Comparison of ENCODE assay signal across 1 cellular context in the genomic region with DNA sequence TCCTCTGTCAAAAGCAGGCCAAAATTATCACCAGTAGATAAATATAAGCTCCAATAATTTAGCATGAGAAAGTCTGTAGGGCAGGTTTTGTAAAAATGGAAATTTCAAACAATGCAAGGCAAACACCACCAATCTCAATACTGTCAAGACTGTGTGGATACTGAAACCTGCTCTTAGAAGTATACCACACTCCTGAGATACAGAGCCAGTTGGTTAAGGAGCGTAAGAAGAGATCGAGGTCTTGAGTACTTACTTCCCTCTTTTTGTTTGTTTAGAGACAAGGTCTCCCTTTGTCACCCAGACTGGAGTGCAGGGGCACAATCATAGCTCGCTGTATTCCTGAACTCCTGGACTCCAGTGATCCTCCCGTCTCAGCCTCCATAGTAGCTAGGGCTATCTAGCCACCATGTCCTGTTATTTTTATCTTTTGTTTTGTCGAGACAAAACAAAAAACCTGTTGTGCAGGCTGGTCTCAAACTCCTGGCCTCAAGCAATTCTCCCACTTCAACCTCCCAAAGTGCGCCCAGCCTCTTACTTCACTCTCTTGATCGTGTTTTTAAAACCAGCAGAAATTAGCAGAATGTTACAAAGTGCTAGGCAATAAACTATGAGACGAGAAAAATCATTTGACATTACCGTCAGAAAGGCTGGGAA.
TF ChIP-seq lines count a peak whose summit lies in the region.

No MANE protein-coding gene starts in this region.

TF ChIP-seq in WTC11, 78 proteins besides CTCF, POLR2A, EP300 and RAD21 (continued from another document):
- TF ChIP-seq, protein P1, sequence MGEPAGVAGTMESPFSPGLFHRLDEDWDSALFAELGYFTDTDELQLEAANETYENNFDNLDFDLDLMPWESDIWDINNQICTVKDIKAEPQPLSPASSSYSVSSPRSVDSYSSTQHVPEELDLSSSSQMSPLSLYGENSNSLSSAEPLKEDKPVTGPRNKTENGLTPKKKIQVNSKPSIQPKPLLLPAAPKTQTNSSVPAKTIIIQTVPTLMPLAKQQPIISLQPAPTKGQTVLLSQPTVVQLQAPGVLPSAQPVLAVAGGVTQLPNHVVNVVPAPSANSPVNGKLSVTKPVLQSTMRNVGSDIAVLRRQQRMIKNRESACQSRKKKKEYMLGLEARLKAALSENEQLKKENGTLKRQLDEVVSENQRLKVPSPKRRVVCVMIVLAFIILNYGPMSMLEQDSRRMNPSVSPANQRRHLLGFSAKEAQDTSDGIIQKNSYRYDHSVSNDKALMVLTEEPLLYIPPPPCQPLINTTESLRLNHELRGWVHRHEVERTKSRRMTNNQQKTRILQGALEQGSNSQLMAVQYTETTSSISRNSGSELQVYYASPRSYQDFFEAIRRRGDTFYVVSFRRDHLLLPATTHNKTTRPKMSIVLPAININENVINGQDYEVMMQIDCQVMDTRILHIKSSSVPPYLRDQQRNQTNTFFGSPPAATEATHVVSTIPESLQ (CRISPR knock-in tag; IDR thresholded peaks at IDR 0.05): no peak
- TF ChIP-seq KAT7 (CRISPR knock-in tag; IDR thresholded peaks at IDR 0.05; ENCODE audit: borderline replicate concordance) (no peak), CREM (CRISPR knock-in tag; IDR thresholded peaks at IDR 0.05) (no peak), NR1H2 (CRISPR knock-in tag; IDR thresholded peaks at IDR 0.05) (no peak), NR3C1 (CRISPR knock-in tag; conservative IDR thresholded peaks at IDR 0.05; ENCODE audit: low read depth) (no peak), ZNF671 (CRISPR knock-in tag; IDR thresholded peaks at IDR 0.05) (no peak), HMGA2 (CRISPR knock-in tag; IDR thresholded peaks at IDR 0.05) (no peak), SMAD4 (CRISPR knock-in tag; IDR thresholded peaks at IDR 0.05) (no peak), TEAD1 (CRISPR knock-in tag; IDR thresholded peaks at IDR 0.05) (no peak)
- TF ChIP-seq, protein P2, sequence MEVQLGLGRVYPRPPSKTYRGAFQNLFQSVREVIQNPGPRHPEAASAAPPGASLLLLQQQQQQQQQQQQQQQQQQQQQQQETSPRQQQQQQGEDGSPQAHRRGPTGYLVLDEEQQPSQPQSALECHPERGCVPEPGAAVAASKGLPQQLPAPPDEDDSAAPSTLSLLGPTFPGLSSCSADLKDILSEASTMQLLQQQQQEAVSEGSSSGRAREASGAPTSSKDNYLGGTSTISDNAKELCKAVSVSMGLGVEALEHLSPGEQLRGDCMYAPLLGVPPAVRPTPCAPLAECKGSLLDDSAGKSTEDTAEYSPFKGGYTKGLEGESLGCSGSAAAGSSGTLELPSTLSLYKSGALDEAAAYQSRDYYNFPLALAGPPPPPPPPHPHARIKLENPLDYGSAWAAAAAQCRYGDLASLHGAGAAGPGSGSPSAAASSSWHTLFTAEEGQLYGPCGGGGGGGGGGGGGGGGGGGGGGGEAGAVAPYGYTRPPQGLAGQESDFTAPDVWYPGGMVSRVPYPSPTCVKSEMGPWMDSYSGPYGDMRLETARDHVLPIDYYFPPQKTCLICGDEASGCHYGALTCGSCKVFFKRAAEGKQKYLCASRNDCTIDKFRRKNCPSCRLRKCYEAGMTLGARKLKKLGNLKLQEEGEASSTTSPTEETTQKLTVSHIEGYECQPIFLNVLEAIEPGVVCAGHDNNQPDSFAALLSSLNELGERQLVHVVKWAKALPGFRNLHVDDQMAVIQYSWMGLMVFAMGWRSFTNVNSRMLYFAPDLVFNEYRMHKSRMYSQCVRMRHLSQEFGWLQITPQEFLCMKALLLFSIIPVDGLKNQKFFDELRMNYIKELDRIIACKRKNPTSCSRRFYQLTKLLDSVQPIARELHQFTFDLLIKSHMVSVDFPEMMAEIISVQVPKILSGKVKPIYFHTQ (CRISPR knock-in tag; IDR thresholded peaks at IDR 0.05): no peak
- TF ChIP-seq, protein P3, sequence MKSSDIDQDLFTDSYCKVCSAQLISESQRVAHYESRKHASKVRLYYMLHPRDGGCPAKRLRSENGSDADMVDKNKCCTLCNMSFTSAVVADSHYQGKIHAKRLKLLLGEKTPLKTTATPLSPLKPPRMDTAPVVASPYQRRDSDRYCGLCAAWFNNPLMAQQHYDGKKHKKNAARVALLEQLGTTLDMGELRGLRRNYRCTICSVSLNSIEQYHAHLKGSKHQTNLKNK (CRISPR knock-in tag; IDR thresholded peaks at IDR 0.05): no peak
- TF ChIP-seq, protein P4, sequence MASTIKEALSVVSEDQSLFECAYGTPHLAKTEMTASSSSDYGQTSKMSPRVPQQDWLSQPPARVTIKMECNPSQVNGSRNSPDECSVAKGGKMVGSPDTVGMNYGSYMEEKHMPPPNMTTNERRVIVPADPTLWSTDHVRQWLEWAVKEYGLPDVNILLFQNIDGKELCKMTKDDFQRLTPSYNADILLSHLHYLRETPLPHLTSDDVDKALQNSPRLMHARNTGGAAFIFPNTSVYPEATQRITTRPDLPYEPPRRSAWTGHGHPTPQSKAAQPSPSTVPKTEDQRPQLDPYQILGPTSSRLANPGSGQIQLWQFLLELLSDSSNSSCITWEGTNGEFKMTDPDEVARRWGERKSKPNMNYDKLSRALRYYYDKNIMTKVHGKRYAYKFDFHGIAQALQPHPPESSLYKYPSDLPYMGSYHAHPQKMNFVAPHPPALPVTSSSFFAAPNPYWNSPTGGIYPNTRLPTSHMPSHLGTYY (CRISPR knock-in tag; IDR thresholded peaks at IDR 0.05): no peak
- TF ChIP-seq, protein P5, sequence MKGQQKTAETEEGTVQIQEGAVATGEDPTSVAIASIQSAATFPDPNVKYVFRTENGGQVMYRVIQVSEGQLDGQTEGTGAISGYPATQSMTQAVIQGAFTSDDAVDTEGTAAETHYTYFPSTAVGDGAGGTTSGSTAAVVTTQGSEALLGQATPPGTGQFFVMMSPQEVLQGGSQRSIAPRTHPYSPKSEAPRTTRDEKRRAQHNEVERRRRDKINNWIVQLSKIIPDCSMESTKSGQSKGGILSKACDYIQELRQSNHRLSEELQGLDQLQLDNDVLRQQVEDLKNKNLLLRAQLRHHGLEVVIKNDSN (CRISPR knock-in tag; IDR thresholded peaks at IDR 0.05): no peak
- TF ChIP-seq, protein P6, sequence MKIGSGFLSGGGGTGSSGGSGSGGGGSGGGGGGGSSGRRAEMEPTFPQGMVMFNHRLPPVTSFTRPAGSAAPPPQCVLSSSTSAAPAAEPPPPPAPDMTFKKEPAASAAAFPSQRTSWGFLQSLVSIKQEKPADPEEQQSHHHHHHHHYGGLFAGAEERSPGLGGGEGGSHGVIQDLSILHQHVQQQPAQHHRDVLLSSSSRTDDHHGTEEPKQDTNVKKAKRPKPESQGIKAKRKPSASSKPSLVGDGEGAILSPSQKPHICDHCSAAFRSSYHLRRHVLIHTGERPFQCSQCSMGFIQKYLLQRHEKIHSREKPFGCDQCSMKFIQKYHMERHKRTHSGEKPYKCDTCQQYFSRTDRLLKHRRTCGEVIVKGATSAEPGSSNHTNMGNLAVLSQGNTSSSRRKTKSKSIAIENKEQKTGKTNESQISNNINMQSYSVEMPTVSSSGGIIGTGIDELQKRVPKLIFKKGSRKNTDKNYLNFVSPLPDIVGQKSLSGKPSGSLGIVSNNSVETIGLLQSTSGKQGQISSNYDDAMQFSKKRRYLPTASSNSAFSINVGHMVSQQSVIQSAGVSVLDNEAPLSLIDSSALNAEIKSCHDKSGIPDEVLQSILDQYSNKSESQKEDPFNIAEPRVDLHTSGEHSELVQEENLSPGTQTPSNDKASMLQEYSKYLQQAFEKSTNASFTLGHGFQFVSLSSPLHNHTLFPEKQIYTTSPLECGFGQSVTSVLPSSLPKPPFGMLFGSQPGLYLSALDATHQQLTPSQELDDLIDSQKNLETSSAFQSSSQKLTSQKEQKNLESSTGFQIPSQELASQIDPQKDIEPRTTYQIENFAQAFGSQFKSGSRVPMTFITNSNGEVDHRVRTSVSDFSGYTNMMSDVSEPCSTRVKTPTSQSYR (CRISPR knock-in tag; IDR thresholded peaks at IDR 0.05): no peak
- TF ChIP-seq, protein P7, sequence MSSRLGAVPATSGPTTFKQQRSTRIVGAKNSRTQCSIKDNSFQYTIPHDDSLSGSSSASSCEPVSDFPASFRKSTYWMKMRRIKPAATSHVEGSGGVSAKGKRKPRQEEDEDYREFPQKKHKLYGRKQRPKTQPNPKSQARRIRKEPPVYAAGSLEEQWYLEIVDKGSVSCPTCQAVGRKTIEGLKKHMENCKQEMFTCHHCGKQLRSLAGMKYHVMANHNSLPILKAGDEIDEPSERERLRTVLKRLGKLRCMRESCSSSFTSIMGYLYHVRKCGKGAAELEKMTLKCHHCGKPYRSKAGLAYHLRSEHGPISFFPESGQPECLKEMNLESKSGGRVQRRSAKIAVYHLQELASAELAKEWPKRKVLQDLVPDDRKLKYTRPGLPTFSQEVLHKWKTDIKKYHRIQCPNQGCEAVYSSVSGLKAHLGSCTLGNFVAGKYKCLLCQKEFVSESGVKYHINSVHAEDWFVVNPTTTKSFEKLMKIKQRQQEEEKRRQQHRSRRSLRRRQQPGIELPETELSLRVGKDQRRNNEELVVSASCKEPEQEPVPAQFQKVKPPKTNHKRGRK (CRISPR knock-in tag; IDR thresholded peaks at IDR 0.05; ENCODE audit: borderline replicate concordance): no peak
- TF ChIP-seq, protein P8, sequence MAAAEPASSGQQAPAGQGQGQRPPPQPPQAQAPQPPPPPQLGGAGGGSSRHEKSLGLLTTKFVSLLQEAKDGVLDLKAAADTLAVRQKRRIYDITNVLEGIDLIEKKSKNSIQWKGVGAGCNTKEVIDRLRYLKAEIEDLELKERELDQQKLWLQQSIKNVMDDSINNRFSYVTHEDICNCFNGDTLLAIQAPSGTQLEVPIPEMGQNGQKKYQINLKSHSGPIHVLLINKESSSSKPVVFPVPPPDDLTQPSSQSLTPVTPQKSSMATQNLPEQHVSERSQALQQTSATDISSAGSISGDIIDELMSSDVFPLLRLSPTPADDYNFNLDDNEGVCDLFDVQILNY (CRISPR knock-in tag; IDR thresholded peaks at IDR 0.05): no peak
- TF ChIP-seq, protein P9, sequence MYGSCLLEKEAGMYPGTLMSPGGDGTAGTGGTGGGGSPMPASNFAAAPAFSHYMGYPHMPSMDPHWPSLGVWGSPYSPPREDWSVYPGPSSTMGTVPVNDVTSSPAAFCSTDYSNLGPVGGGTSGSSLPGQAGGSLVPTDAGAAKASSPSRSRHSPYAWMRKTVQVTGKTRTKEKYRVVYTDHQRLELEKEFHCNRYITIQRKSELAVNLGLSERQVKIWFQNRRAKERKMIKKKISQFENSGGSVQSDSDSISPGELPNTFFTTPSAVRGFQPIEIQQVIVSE (CRISPR knock-in tag; IDR thresholded peaks at IDR 0.05; ENCODE audit: borderline replicate concordance): no peak
